In genomic region chr1:229885568-229886495, GRCh38 we compare ENCODE assay signal across 12 cellular contexts.
"Had no signal": no experiment of that assay in that cellular context is flagged by ENCODE, and none has a peak within 500 bp of the region (broad histone marks: within the 10 kb centered on the region; RNA-seq: fewer than 3 reads in every experiment).

No MANE protein-coding gene starts in this region.

- H3K9me3 Mint-ChIP-seq: activated CD4-positive, alpha-beta memory T cell treated with anti-CD3 and anti-CD28 coated beads for 36 hours; activated T-helper 1 cell treated with anti-CD3 and anti-CD28 coated beads, Interleukin-12 subunit alpha, Interleukin-12 subunit beta, Interleukin-2, Interleukin-4 antibody, amounts not matched to agents 30 ng/mL and 10 ng/mL and 1 ng/mL, durations not matched to agents 14 hours and 24 hours and 36 hours; stimulated activated naive B cell treated with anti-CD40 and anti-IgM and Interleukin-4, amounts not matched to agents 10 μg/mL and 1 μg/mL and 100 μg/mL, for 72 hours had no signal

- ATAC-seq: right lobe of liver; stimulated activated naive B cell treated with anti-CD40 and anti-IgM and Interleukin-4, amounts not matched to agents 10 μg/mL and 1 μg/mL and 100 μg/mL, for 72 hours had no signal

- H3K27ac ChIP-seq: coronary artery, right lobe of liver, spleen, transverse colon had no signal

- H3K27me3 ChIP-seq: right lobe of liver, transverse colon had no signal

- H3K4me1 ChIP-seq: spleen, transverse colon had no signal

- H3K27ac Mint-ChIP-seq: activated CD4-positive, alpha-beta memory T cell treated with anti-CD3 and anti-CD28 coated beads for 36 hours; activated T-helper 1 cell treated with anti-CD3 and anti-CD28 coated beads, Interleukin-12 subunit alpha, Interleukin-12 subunit beta, Interleukin-2, Interleukin-4 antibody, amounts not matched to agents 30 ng/mL and 10 ng/mL and 1 ng/mL, durations not matched to agents 14 hours and 24 hours and 36 hours; progenitor cell of endocrine pancreas; stimulated activated naive B cell treated with anti-CD40 and anti-IgM and Interleukin-4, amounts not matched to agents 10 μg/mL and 1 μg/mL and 100 μg/mL, for 72 hours had no signal

- H3K4me3 Mint-ChIP-seq: activated CD4-positive, alpha-beta memory T cell treated with anti-CD3 and anti-CD28 coated beads for 36 hours; activated T-helper 1 cell treated with anti-CD3 and anti-CD28 coated beads, Interleukin-12 subunit alpha, Interleukin-12 subunit beta, Interleukin-2, Interleukin-4 antibody, amounts not matched to agents 30 ng/mL and 10 ng/mL and 1 ng/mL, durations not matched to agents 14 hours and 24 hours and 36 hours; stimulated activated naive B cell treated with anti-CD40 and anti-IgM and Interleukin-4, amounts not matched to agents 10 μg/mL and 1 μg/mL and 100 μg/mL, for 72 hours had no signal

- DNase-seq: activated CD4-positive, alpha-beta memory T cell treated with anti-CD3 and anti-CD28 coated beads for 36 hours; activated naive CD4-positive, alpha-beta T cell; effector CD8-positive, alpha-beta T cell; hippocampal formation; right lobe of liver; spleen; stimulated activated CD4-positive, alpha-beta T cell treated with anti-CD3 and anti-CD28 coated beads, Interleukin-2, amount 100 ng/mL, for 24 hours; stimulated activated naive B cell treated with anti-CD40 and anti-IgM and Interleukin-4, amounts not matched to agents 10 μg/mL and 1 μg/mL and 100 μg/mL, for 72 hours; transverse colon had no signal

- H3K9me3 ChIP-seq: right lobe of liver, spleen, transverse colon had no signal

- H3K36me3 ChIP-seq: right lobe of liver, spleen, transverse colon had no signal

- H3K4me3 ChIP-seq: coronary artery, right lobe of liver, spleen, transverse colon had no signal

- H3K36me3 Mint-ChIP-seq: activated CD4-positive, alpha-beta memory T cell treated with anti-CD3 and anti-CD28 coated beads for 36 hours; stimulated activated naive B cell treated with anti-CD40 and anti-IgM and Interleukin-4, amounts not matched to agents 10 μg/mL and 1 μg/mL and 100 μg/mL, for 72 hours had no signal
